ENCODE assay signal across 8 cellular contexts in the genomic region with DNA sequence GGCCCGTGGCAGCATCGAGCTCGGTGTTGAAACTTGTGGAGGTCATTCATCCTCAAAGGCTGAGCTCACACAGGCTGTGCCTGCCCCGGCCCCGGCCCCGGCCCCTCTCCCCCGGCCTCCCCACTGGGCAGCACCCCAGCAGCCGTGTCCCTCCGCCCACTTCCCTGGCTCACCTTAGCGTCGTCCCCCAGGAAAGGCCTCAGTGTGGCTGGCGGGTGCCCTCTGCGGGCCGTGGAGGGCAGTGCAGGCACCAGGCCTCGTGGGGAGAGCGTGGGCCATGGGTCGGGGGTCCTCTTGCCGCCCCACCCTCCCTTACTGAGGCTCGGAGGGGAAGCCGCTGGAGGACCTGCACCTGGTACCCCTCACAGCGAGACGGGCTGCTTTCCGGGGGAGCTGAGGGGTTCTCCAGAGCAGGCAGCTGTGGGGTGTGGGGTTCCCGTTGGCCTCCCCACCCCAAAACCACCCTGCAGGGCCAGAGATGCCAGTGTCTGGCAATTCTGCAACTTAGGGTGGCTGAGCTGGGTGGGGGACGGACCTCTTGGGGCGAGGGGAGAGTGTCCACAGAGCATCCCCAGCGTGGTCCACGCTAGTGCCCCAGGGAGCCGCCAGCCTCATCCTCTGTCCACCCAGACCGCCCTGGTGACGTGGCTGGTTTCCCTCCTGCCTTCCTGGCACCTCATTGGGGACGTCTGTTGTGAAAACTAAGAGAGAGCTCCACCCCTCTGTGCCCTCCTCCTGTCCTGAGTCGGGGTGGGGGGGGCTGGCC. TPM values are rescaled to one million over a fixed set of nuclear protein-coding genes. Genes with fewer than 3 reads are reported as not detected.
DNase-seq lines count a peak whose midpoint lies in the region; ATAC-seq and TF ChIP-seq lines count a peak whose summit lies in the region.

No MANE protein-coding gene starts in this region.

- no peaks in the 10 kb centered on the region for H3K79me2 ChIP-seq in neural cell (replicated peaks; ENCODE audit: insufficient read depth, low read length)

- peak; percentile 80 for ATAC-seq in GM18511 (IDR thresholded peaks at IDR 0.05; ENCODE audit: unreplicated experiment)
- peak; percentile 77 for ATAC-seq in activated CD8-positive, alpha-beta memory T cell treated with anti-CD3 and anti-CD28 coated beads, Interleukin-2, amount 10 ng/mL, durations not matched to agents 7 days and 5 days

- H3K27me3 Mint-ChIP-seq in activated CD8-positive, alpha-beta memory T cell treated with anti-CD3 and anti-CD28 coated beads, Interleukin-2, amount 10 ng/mL, durations not matched to agents 7 days and 5 days = peaks cover 8% of the 10 kb centered on the region

- 64% methylated on average over 2 of the region's 33 CpGs; no CpG with 5 or more reads in 1 of the 2 donors for WGBS in esophagus squamous epithelium, 2 donors

- H3K27ac Mint-ChIP-seq in activated CD8-positive, alpha-beta memory T cell treated with anti-CD3 and anti-CD28 coated beads, Interleukin-2, amount 10 ng/mL, durations not matched to agents 7 days and 5 days = no peak overlapping the region

- no peaks in the 10 kb centered on the region for H4K20me1 ChIP-seq in neural cell (ENCODE audit: insufficient read depth)

- CTCF ChIA-PET in activated CD8-positive, alpha-beta memory T cell treated with anti-CD3 and anti-CD28 coated beads, Interleukin-2, amount 10 ng/mL, durations not matched to agents 7 days and 5 days (lab: Charles Lee) = interaction anchor here (1.2 to 2.5 kb wide), 6 partner anchors 9 to 257 kb away, joined by 3 to 11 read pairs (median 6); no protein-coding TSS in a partner anchor

- no peak overlapping the region for H3K4me3 ChIP-seq in esophagus squamous epithelium
- H3K4me3 ChIP-seq in neural cell (ENCODE audit: low read length) = no peak overlapping the region

- TF ChIP-seq RAD21 in neural cell (conservative IDR thresholded peaks at IDR 0.05) = peak; percentile 25

- no peak overlapping the region for H3K9ac ChIP-seq in neural cell (ENCODE audit: low read length)

- H3K27ac ChIP-seq in esophagus squamous epithelium = no peak overlapping the region
- no peak overlapping the region for H3K27ac ChIP-seq in neural cell (ENCODE audit: low read length)

- no peak for TF ChIP-seq EP300 in neural cell (conservative IDR thresholded peaks at IDR 0.05; ENCODE audit: poor library complexity, severe bottlenecking)

- TF ChIP-seq CTCF in AG09319 (IDR thresholded peaks at IDR 0.05; ENCODE audit: low read depth, low read length) (peak; percentile 73), esophagus squamous epithelium (IDR thresholded peaks at IDR 0.05) (peak; percentile 62 to 84 (median 72)), neural cell (IDR thresholded peaks at IDR 0.05; ENCODE audit: poor library complexity, severe bottlenecking) (no peak)

- H3K9me2 ChIP-seq in neural cell (ENCODE audit: insufficient read depth, low read length) = no peaks in the 10 kb centered on the region

- no peaks in the 10 kb centered on the region for H3K36me3 Mint-ChIP-seq in activated CD8-positive, alpha-beta memory T cell treated with anti-CD3 and anti-CD28 coated beads, Interleukin-2, amount 10 ng/mL, durations not matched to agents 7 days and 5 days

- intact Hi-C loops in esophagus squamous epithelium (cut with DNase I) = loop anchor here (10.0 kb wide), 1 partner anchor 258 kb away; no protein-coding TSS in a partner anchor

- no peak for TF ChIP-seq POLR2A in esophagus squamous epithelium (IDR thresholded peaks at IDR 0.05)

- no peak overlapping the region for H2AFZ ChIP-seq in neural cell (ENCODE audit: low read depth, low read length)

- H3K9me3 ChIP-seq in esophagus squamous epithelium = no peaks in the 10 kb centered on the region
- no peaks in the 10 kb centered on the region for H3K9me3 ChIP-seq in neural cell (ENCODE audit: low read length)

- DNase-seq in AG09319 (ENCODE audit: extremely low read depth, low read depth) (no peak), M059J (ENCODE audit: low read depth) (peak; percentile 22), esophagus squamous epithelium (lab: John Stamatoyannopoulos, UW) (no peak), NCI-H446 treated with DMSO at 0.1 percent for 48 hours (lab: John Stamatoyannopoulos, UW) (no peak), COR-L47 (lab: John Stamatoyannopoulos, UW) (no peak)
- DNase-seq in activated CD8-positive, alpha-beta memory T cell treated with anti-CD3 and anti-CD28 coated beads, Interleukin-2, amount 10 ng/mL, durations not matched to agents 7 days and 5 days = peak; percentile 63

- H3F3A ChIP-seq in neural cell (ENCODE audit: insufficient read depth, low read length, poor library complexity, severe bottlenecking) = no peaks in the 10 kb centered on the region

- H3K4me1 Mint-ChIP-seq in activated CD8-positive, alpha-beta memory T cell treated with anti-CD3 and anti-CD28 coated beads, Interleukin-2, amount 10 ng/mL, durations not matched to agents 7 days and 5 days = no peaks in the 10 kb centered on the region

- no peak overlapping the region for H3K4me2 ChIP-seq in neural cell (ENCODE audit: low read length)

- H3K9me3 Mint-ChIP-seq in activated CD8-positive, alpha-beta memory T cell treated with anti-CD3 and anti-CD28 coated beads, Interleukin-2, amount 10 ng/mL, durations not matched to agents 7 days and 5 days (ENCODE audit: low read depth) = no peaks in the 10 kb centered on the region

- no peak overlapping the region for H3K4me3 Mint-ChIP-seq in activated CD8-positive, alpha-beta memory T cell treated with anti-CD3 and anti-CD28 coated beads, Interleukin-2, amount 10 ng/mL, durations not matched to agents 7 days and 5 days

- H3K27me3 ChIP-seq in esophagus squamous epithelium = peaks cover 0 to 35% (median 0%) of the 10 kb centered on the region in 4 donors
- no peaks in the 10 kb centered on the region for H3K27me3 ChIP-seq in neural cell (ENCODE audit: insufficient read depth, low read depth, low read length)

- H3K36me3 ChIP-seq in esophagus squamous epithelium = no peaks in the 10 kb centered on the region
- no peaks in the 10 kb centered on the region for H3K36me3 ChIP-seq in neural cell (ENCODE audit: insufficient read depth, low read length)

- H3K4me1 ChIP-seq in esophagus squamous epithelium = peaks cover 0 to 6% (median 0%) of the 10 kb centered on the region in 3 donors

TF ChIP-seq in neural cell, 6 proteins besides CTCF, POLR2A, EP300 and RAD21:
- TF ChIP-seq, protein P1, sequence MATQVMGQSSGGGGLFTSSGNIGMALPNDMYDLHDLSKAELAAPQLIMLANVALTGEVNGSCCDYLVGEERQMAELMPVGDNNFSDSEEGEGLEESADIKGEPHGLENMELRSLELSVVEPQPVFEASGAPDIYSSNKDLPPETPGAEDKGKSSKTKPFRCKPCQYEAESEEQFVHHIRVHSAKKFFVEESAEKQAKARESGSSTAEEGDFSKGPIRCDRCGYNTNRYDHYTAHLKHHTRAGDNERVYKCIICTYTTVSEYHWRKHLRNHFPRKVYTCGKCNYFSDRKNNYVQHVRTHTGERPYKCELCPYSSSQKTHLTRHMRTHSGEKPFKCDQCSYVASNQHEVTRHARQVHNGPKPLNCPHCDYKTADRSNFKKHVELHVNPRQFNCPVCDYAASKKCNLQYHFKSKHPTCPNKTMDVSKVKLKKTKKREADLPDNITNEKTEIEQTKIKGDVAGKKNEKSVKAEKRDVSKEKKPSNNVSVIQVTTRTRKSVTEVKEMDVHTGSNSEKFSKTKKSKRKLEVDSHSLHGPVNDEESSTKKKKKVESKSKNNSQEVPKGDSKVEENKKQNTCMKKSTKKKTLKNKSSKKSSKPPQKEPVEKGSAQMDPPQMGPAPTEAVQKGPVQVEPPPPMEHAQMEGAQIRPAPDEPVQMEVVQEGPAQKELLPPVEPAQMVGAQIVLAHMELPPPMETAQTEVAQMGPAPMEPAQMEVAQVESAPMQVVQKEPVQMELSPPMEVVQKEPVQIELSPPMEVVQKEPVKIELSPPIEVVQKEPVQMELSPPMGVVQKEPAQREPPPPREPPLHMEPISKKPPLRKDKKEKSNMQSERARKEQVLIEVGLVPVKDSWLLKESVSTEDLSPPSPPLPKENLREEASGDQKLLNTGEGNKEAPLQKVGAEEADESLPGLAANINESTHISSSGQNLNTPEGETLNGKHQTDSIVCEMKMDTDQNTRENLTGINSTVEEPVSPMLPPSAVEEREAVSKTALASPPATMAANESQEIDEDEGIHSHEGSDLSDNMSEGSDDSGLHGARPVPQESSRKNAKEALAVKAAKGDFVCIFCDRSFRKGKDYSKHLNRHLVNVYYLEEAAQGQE (IDR thresholded peaks at IDR 0.05; ENCODE audit: borderline replicate concordance) = no peak
- TF ChIP-seq TAF1 (IDR thresholded peaks at IDR 0.05; ENCODE audit: low read depth) = no peak
- peak; percentile 29 for TF ChIP-seq SMC3 (conservative IDR thresholded peaks at IDR 0.05; ENCODE audit: poor library complexity)
- TF ChIP-seq EZH2 (IDR thresholded peaks at IDR 0.05; ENCODE audit: borderline replicate concordance, insufficient read depth, low read length, poor library complexity, severe bottlenecking) = no peak

RNA-seq across cellular contexts. Expression of a gene that starts 44.2 kb away (rescaled TPM):
- total RNA-seq in M059J (2014; rRNA removed; shearing (Covaris generic)) = 4.8 and 6.0 TPM in 2 replicates
- total RNA-seq in activated CD8-positive, alpha-beta memory T cell treated with anti-CD3 and anti-CD28 coated beads, Interleukin-2, amount 10 ng/mL, durations not matched to agents 7 days and 5 days = 1 to 10 TPM; 1.5 to 2.6 TPM
- total RNA-seq in esophagus squamous epithelium = 1 to 10 TPM in 1 of 4 donors, under 1 TPM in 1, not detected in 2; 0.95 to 1.6 TPM
- polyA plus RNA-seq in neural cell = 116 and 143 TPM in 2 replicates
- polyA minus RNA-seq in neural cell = 102 and 118 TPM in 2 replicates

Comparison
In these comparisons a context has a peak if more than half of its experiments do, and no peak if none do; other contexts are left out.
1. DNase-seq: peak in M059J (single experiment) and activated CD8-positive, alpha-beta memory T cell treated with anti-CD3 and anti-CD28 coated beads, Interleukin-2, amount 10 ng/mL, durations not matched to agents 7 days and 5 days (single experiment); none in AG09319 (single experiment), esophagus squamous epithelium (single experiment), NCI-H446 treated with DMSO at 0.1 percent for 48 hours (single experiment) and COR-L47 (single experiment).